Comparison of ENCODE assay signal across 18 cellular contexts in the genomic region with DNA sequence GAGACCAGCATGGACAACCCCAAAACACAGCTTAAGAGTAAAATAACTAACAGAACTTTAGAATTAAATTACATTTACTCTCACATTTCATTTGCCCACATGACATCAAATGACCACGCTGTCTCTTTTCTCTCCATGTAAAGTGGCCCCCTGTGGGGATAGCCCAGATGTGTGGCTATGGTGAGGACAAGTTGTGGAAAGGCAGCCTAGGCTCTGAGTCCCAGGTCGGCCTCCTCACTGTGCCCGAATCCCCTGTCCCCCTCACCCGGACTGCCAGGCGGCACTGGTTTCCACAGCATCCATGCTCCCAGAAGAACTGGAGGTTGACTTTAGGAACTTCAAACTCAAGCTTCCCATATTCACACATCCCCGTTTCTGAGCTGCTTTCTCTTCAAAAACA.
"Had no signal": no experiment of that assay in that cellular context is flagged by ENCODE, and none has a peak within 500 bp of the region (broad histone marks: within the 10 kb centered on the region; RNA-seq: fewer than 3 reads in every experiment).

No MANE protein-coding gene starts in this region.

- H3K4me1 Mint-ChIP-seq: neural progenitor cell; stimulated activated naive B cell treated with anti-CD40 and anti-IgM and Interleukin-4, amounts not matched to agents 10 μg/mL and 1 μg/mL and 100 μg/mL, for 72 hours had no signal

- H3K27me3 Mint-ChIP-seq: dendritic cell treated with granulocyte-macrophage colony-stimulating factor and Interleukin-4, amounts not matched to agents 40 ng/mL and 50 ng/mL, for 4 days had no signal

- H2AFZ ChIP-seq: hepatocyte, neural progenitor cell had no signal

- H3K9ac ChIP-seq: neural progenitor cell had no signal

- H3K79me2 ChIP-seq: hepatocyte had no signal

- DNase-seq: foreskin keratinocyte; kidney glomerular epithelial cell; nucleus accumbens; pancreas; right lobe of liver; spleen; stimulated activated CD4-positive, alpha-beta T cell treated with anti-CD3 and anti-CD28 coated beads, Interleukin-2, amount 100 ng/mL, for 24 hours; stimulated activated CD4-positive, alpha-beta T cell treated with anti-CD3 and anti-CD28 coated beads, Interleukin-4, amount 100 ng/mL, for 4 hours; stimulated activated naive B cell treated with anti-CD40 and anti-IgM and Interleukin-4, amounts not matched to agents 10 μg/mL and 1 μg/mL and 100 μg/mL, for 72 hours; stimulated activated naive CD8-positive, alpha-beta T cell treated with anti-CD3 and anti-CD28 coated beads, Interleukin-15, amount 100 ng/mL, for 72 hours; substantia nigra; transverse colon had no signal

- H3K4me3 ChIP-seq: hepatocyte, neural progenitor cell, pancreas, right lobe of liver, spleen, thoracic aorta, transverse colon had no signal

- H3K27me3 ChIP-seq: foreskin keratinocyte, hepatocyte, neural progenitor cell, pancreas, right lobe of liver, transverse colon had no signal

- H3K36me3 Mint-ChIP-seq: natural killer cell treated with Interleukin-12 subunit alpha and Interleukin-12 subunit beta and Interleukin-15 and Interleukin-18, amount 100 ng/mL, for 72 hours; neural progenitor cell had no signal

- H3K4me2 ChIP-seq: hepatocyte, neural progenitor cell had no signal

- H3K36me3 ChIP-seq: neural progenitor cell, pancreas, right lobe of liver, spleen, thoracic aorta, transverse colon had no signal

- ATAC-seq: foreskin keratinocyte; natural killer cell treated with Interleukin-12 subunit alpha and Interleukin-12 subunit beta and Interleukin-15 and Interleukin-18, amount 100 ng/mL, for 72 hours; pancreas; right lobe of liver; stimulated activated naive B cell treated with anti-CD40 and anti-IgM and Interleukin-4, amounts not matched to agents 10 μg/mL and 1 μg/mL and 100 μg/mL, for 72 hours; stimulated activated naive CD8-positive, alpha-beta T cell treated with anti-CD3 and anti-CD28 coated beads, Interleukin-15, amount 100 ng/mL, for 72 hours had no signal

- H3K4me1 ChIP-seq: foreskin keratinocyte, pancreas, right lobe of liver, spleen, transverse colon had no signal

- H3K9me3 Mint-ChIP-seq: dendritic cell treated with granulocyte-macrophage colony-stimulating factor and Interleukin-4, amounts not matched to agents 40 ng/mL and 50 ng/mL, for 4 days; natural killer cell treated with Interleukin-12 subunit alpha and Interleukin-12 subunit beta and Interleukin-15 and Interleukin-18, amount 100 ng/mL, for 72 hours had no signal

- H3K4me3 Mint-ChIP-seq: dendritic cell treated with granulocyte-macrophage colony-stimulating factor and Interleukin-4, amounts not matched to agents 40 ng/mL and 50 ng/mL, for 4 days; natural killer cell treated with Interleukin-12 subunit alpha and Interleukin-12 subunit beta and Interleukin-15 and Interleukin-18, amount 100 ng/mL, for 72 hours; neural progenitor cell; stimulated activated naive B cell treated with anti-CD40 and anti-IgM and Interleukin-4, amounts not matched to agents 10 μg/mL and 1 μg/mL and 100 μg/mL, for 72 hours; stimulated activated naive CD8-positive, alpha-beta T cell treated with anti-CD3 and anti-CD28 coated beads, Interleukin-15, amount 100 ng/mL, for 72 hours had no signal

- H3K9me3 ChIP-seq: pancreas, right lobe of liver, thoracic aorta, transverse colon had no signal

- H3K27ac ChIP-seq: foreskin keratinocyte, hepatocyte, neural progenitor cell, pancreas, right lobe of liver, spleen, thoracic aorta, transverse colon had no signal

- H3K27ac Mint-ChIP-seq: dendritic cell treated with granulocyte-macrophage colony-stimulating factor and Interleukin-4, amounts not matched to agents 40 ng/mL and 50 ng/mL, for 4 days; natural killer cell treated with Interleukin-12 subunit alpha and Interleukin-12 subunit beta and Interleukin-15 and Interleukin-18, amount 100 ng/mL, for 72 hours; neural progenitor cell; progenitor cell of endocrine pancreas; stimulated activated naive B cell treated with anti-CD40 and anti-IgM and Interleukin-4, amounts not matched to agents 10 μg/mL and 1 μg/mL and 100 μg/mL, for 72 hours; stimulated activated naive CD8-positive, alpha-beta T cell treated with anti-CD3 and anti-CD28 coated beads, Interleukin-15, amount 100 ng/mL, for 72 hours had no signal
